Comparison of ENCODE assay signal across 8 cellular contexts in the genomic region with DNA sequence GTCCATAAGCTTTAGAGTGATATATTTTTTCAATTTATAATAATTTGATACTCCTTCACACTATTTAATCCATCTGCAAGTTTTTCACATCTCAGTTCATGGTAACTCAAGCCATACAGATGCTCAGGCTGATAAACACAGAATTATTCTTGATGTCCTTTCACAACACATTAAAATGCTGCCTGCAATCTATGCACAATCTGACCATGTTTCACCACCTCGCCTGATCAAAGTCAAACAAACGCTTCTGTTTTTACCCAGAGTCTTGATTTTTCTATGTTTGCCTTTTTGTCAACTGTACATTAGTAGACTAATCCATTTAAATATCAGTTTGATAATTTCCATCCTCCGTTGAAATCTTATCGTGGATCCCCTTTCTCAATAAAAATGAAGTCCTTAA.
"Had no signal": no experiment of that assay in that cellular context is flagged by ENCODE, and none has a peak within 500 bp of the region (broad histone marks: within the 10 kb centered on the region; RNA-seq: fewer than 3 reads in every experiment).

No MANE protein-coding gene starts in this region.

- ATAC-seq: GM12878 had no signal

- H3K4me3 ChIP-seq: GM12878 had no signal

- DNase-seq: GDM1, GF-D8 had no signal

- FAIRE-seq: G401.6, GM12878, GM12891, GM12892, GM18507, GM19239 had no signal
